Comparison of ENCODE assay signal across 24 cellular contexts in the genomic region with DNA sequence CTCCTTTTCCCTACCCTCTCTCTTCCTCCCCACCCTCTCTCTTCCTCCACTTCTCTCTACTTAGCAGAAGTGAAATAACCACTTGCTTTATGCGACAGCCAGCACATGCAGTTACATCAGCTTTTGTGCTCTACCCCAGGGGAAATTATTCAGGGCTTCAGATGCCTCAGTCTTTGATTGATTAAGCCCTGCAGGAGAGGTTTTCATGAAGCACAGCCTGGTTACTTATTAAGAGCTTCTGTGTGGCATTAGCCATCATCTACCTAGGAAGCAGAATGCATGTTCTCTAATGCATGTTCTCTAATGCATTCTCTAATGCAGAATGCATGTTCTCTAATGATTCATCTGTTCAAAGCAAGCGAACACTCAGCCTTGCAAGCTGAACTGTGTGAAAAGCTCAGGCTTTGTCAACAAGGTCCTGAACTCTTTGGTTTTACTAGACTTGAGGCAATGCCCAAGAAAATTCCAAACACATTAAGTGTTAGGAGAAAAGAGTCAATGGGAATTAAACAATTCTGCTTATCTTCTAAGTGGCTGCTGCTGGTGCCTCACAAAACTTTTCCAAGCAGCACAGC. TPM values are rescaled to one million over a fixed set of nuclear protein-coding genes. Genes with fewer than 3 reads are reported as not detected.
DNase-seq lines count a peak whose midpoint lies in the region; ATAC-seq and TF ChIP-seq lines count a peak whose summit lies in the region.
"Had no signal": no experiment of that assay in that cellular context is flagged by ENCODE, and none has a peak within 500 bp of the region (broad histone marks: within the 10 kb centered on the region; RNA-seq: fewer than 3 reads in every experiment).

No MANE protein-coding gene starts in this region.

- no peak overlapping the region for H2AFZ ChIP-seq in OCI-LY3 (ENCODE audit: low read depth, low read length)
- H2AFZ ChIP-seq in neural cell (ENCODE audit: low read depth, low read length) = peak overlapping the region; percentile 43

- TF ChIP-seq RAD21 in neural cell (conservative IDR thresholded peaks at IDR 0.05) = peak; percentile 32

- peak overlapping the region; percentile 10; the same call in 1 of the 2 replicates for H3K4me2 ChIP-seq in OCI-LY3 (ENCODE audit: low read length)
- peak overlapping the region; percentile 15 for H3K4me2 ChIP-seq in neural cell (ENCODE audit: low read length)
- H3K4me2 ChIP-seq: A549 had no signal

- H3K9ac ChIP-seq in OCI-LY3 (ENCODE audit: low read length) (no peak overlapping the region), endodermal cell (ENCODE audit: extremely low read depth, low read length, poor library complexity, severe bottlenecking) (no peak overlapping the region), neural cell (ENCODE audit: low read length) (peak overlapping the region; percentile 24)

- CTCF ChIA-PET in GM10248 (lab: Yijun Ruan, JAX) = interaction anchor here (0.7 kb wide), 1 partner anchor 16 kb away, joined by 3 read pairs; no protein-coding TSS in a partner anchor

- no peak overlapping the region for H3K27ac ChIP-seq in OCI-LY3 (ENCODE audit: low read length)
- H3K27ac ChIP-seq in endodermal cell (ENCODE audit: low read depth, low read length) = peak overlapping the region; percentile 86
- peak overlapping the region; percentile 71 for H3K27ac ChIP-seq in neural cell (ENCODE audit: low read length)
- no peak overlapping the region for H3K27ac ChIP-seq in body of pancreas
- H3K27ac ChIP-seq: A549 had no signal

- DNase-seq in EH (ENCODE audit: low read depth) (peak; percentile 37), endodermal cell (no peak), GM10248 (ENCODE audit: extremely low spot score) (no peak), body of pancreas (no peak), NCI-H2029 (lab: John Stamatoyannopoulos, UW) (no peak)
- DNase-seq: CD4-positive, alpha-beta T cell; naive thymus-derived CD8-positive, alpha-beta T cell; NCI-H187; NCI-H510A; stimulated activated naive CD4-positive, alpha-beta T cell treated with Interleukin-2 at 50 U/mL for 16 hours; trophoblast cell had no signal

- no peak overlapping the region for H3K27ac Mint-ChIP-seq in endodermal cell
- H3K27ac Mint-ChIP-seq: activated T-helper 1 cell treated with anti-CD3 and anti-CD28 coated beads, Interleukin-12 subunit alpha, Interleukin-12 subunit beta, Interleukin-2, Interleukin-4 antibody, amounts not matched to agents 30 ng/mL and 10 ng/mL and 1 ng/mL, durations not matched to agents 14 hours and 24 hours and 36 hours; CD4-positive, alpha-beta T cell; naive thymus-derived CD8-positive, alpha-beta T cell had no signal

- H3K4me1 Mint-ChIP-seq in endodermal cell = peaks cover 6% of the 10 kb centered on the region
- H3K4me1 Mint-ChIP-seq: naive thymus-derived CD8-positive, alpha-beta T cell had no signal

- 81 to 92% methylated on average over 2 of the region's 2 CpGs for WGBS in endodermal cell (ENCODE audit: insufficient coverage in 1 of 2, insufficient read length in 1 of 2), 2 experiments
- 16 to 18% methylated on average over 2 of the region's 2 CpGs for WGBS in body of pancreas, 2 donors

- no peaks in the 10 kb centered on the region for H4K20me1 ChIP-seq in OCI-LY3 (ENCODE audit: insufficient read depth, low read length)
- H4K20me1 ChIP-seq in neural cell (ENCODE audit: insufficient read depth) = no peaks in the 10 kb centered on the region

- ATAC-seq in HG03521 (IDR thresholded peaks at IDR 0.05; ENCODE audit: unreplicated experiment) (no peak), body of pancreas (no peak)
- ATAC-seq: A549; HCT116; naive thymus-derived CD8-positive, alpha-beta T cell; Right ventricle myocardium inferior had no signal

- no peaks in the 10 kb centered on the region for H3K9me3 Mint-ChIP-seq in endodermal cell
- H3K9me3 Mint-ChIP-seq: activated T-helper 1 cell treated with anti-CD3 and anti-CD28 coated beads, Interleukin-12 subunit alpha, Interleukin-12 subunit beta, Interleukin-2, Interleukin-4 antibody, amounts not matched to agents 30 ng/mL and 10 ng/mL and 1 ng/mL, durations not matched to agents 14 hours and 24 hours and 36 hours; CD4-positive, alpha-beta T cell had no signal

- TF ChIP-seq CTCF in OCI-LY3 (IDR thresholded peaks at IDR 0.05; ENCODE audit: low read depth, low read length) (no peak), endodermal cell (conservative IDR thresholded peaks at IDR 0.05) (no peak), neural cell (IDR thresholded peaks at IDR 0.05; ENCODE audit: poor library complexity, severe bottlenecking) (no peak), GM10248 (IDR thresholded peaks at IDR 0.05; ENCODE audit: control extremely low read depth, extremely low read depth, low read depth, missing control alignments) (no peak), body of pancreas (IDR thresholded peaks at IDR 0.05) (no peak)

- POLR2A ChIA-PET in GM10248 (lab: Yijun Ruan, JAX) = no interaction called here

- H3K9me3 ChIP-seq in OCI-LY3 (ENCODE audit: insufficient read depth, low read length) (no peaks in the 10 kb centered on the region), endodermal cell (ENCODE audit: control insufficient read depth, low read length) (no peaks in the 10 kb centered on the region), neural cell (ENCODE audit: low read length) (no peaks in the 10 kb centered on the region), body of pancreas (no peaks in the 10 kb centered on the region)
- H3K9me3 ChIP-seq: A549 had no signal

- no peaks in the 10 kb centered on the region for H3K27me3 Mint-ChIP-seq in endodermal cell (ENCODE audit: insufficient read depth)
- H3K27me3 Mint-ChIP-seq: CD4-positive, alpha-beta T cell had no signal

- peaks cover 10% of the 10 kb centered on the region for H3K4me1 ChIP-seq in OCI-LY3 (ENCODE audit: low read length)
- H3K4me1 ChIP-seq in endodermal cell (ENCODE audit: control insufficient read depth, insufficient read depth, low read length) = no peaks in the 10 kb centered on the region
- H3K4me1 ChIP-seq in body of pancreas = no peaks in the 10 kb centered on the region
- H3K4me1 ChIP-seq: A549 had no signal

- intact Hi-C loops in body of pancreas (cut with DNase I) = no loop called here

- no peaks in the 10 kb centered on the region for H3K27me3 ChIP-seq in OCI-LY3 (ENCODE audit: low read depth, low read length)
- no peaks in the 10 kb centered on the region for H3K27me3 ChIP-seq in endodermal cell (ENCODE audit: control insufficient read depth, insufficient read depth, low read length, poor library complexity, severe bottlenecking)
- no peaks in the 10 kb centered on the region for H3K27me3 ChIP-seq in neural cell (ENCODE audit: insufficient read depth, low read depth, low read length)
- no peaks in the 10 kb centered on the region for H3K27me3 ChIP-seq in body of pancreas

- H3K36me3 Mint-ChIP-seq in endodermal cell (ENCODE audit: low read depth) = no peaks in the 10 kb centered on the region
- H3K36me3 Mint-ChIP-seq: naive thymus-derived CD8-positive, alpha-beta T cell had no signal

- no peak overlapping the region for H3K4me3 Mint-ChIP-seq in endodermal cell
- H3K4me3 Mint-ChIP-seq: activated T-helper 1 cell treated with anti-CD3 and anti-CD28 coated beads, Interleukin-12 subunit alpha, Interleukin-12 subunit beta, Interleukin-2, Interleukin-4 antibody, amounts not matched to agents 30 ng/mL and 10 ng/mL and 1 ng/mL, durations not matched to agents 14 hours and 24 hours and 36 hours; CD4-positive, alpha-beta T cell; naive thymus-derived CD8-positive, alpha-beta T cell had no signal

- no peaks in the 10 kb centered on the region for H3K79me2 ChIP-seq in OCI-LY3 (ENCODE audit: low read length)
- H3K79me2 ChIP-seq in neural cell (replicated peaks; ENCODE audit: insufficient read depth, low read length) = no peaks in the 10 kb centered on the region

- H3K9me2 ChIP-seq in neural cell (ENCODE audit: insufficient read depth, low read length) = no peaks in the 10 kb centered on the region

- peak; percentile 76 for TF ChIP-seq EP300 in neural cell (conservative IDR thresholded peaks at IDR 0.05; ENCODE audit: poor library complexity, severe bottlenecking)

- peaks cover 6% of the 10 kb centered on the region for H3F3A ChIP-seq in neural cell (ENCODE audit: insufficient read depth, low read length, poor library complexity, severe bottlenecking)

- H3K4me3 ChIP-seq in OCI-LY3 (ENCODE audit: low read length) = no peak overlapping the region
- H3K4me3 ChIP-seq in endodermal cell (ENCODE audit: low read length) = no peak overlapping the region
- peak overlapping the region; percentile 32 for H3K4me3 ChIP-seq in neural cell (ENCODE audit: low read length)
- H3K4me3 ChIP-seq in body of pancreas = no peak overlapping the region
- H3K4me3 ChIP-seq: A549, lung had no signal

- TF ChIP-seq POLR2A in body of pancreas (IDR thresholded peaks at IDR 0.05) = no peak

- H3K36me3 ChIP-seq in OCI-LY3 (replicated peaks; ENCODE audit: low read depth, low read length) (no peaks in the 10 kb centered on the region), endodermal cell (ENCODE audit: control insufficient read depth, insufficient read depth, low read length) (no peaks in the 10 kb centered on the region), neural cell (ENCODE audit: insufficient read depth, low read length) (no peaks in the 10 kb centered on the region), body of pancreas (replicated peaks in 1 of 2; ENCODE audit: insufficient read depth in 1 of 2, low read depth in 2 of 2) (no peaks in the 10 kb centered on the region)

TF ChIP-seq in neural cell, 6 proteins besides CTCF, POLR2A, EP300 and RAD21 (continues in another document):
- TF ChIP-seq POLR2AphosphoS5 (IDR thresholded peaks at IDR 0.05) (peak; percentile 45), MXI1 (conservative IDR thresholded peaks at IDR 0.05; ENCODE audit: poor library complexity, severe bottlenecking) (no peak), TAF1 (IDR thresholded peaks at IDR 0.05; ENCODE audit: low read depth) (no peak), EZH2 (IDR thresholded peaks at IDR 0.05; ENCODE audit: borderline replicate concordance, insufficient read depth, low read length, poor library complexity, severe bottlenecking) (no peak), SMC3 (conservative IDR thresholded peaks at IDR 0.05; ENCODE audit: poor library complexity) (peak; percentile 20)

RNA-seq across cellular contexts. Expression of a gene that starts 56.1 kb away (rescaled TPM):
- total RNA-seq in endodermal cell (not detected), body of pancreas (not detected)
- 0.11 TPM for polyA plus RNA-seq in endodermal cell (2013, experiment 1 of 2)
- polyA plus RNA-seq in endodermal cell (2013, experiment 2 of 2) = 0.17 TPM
- not detected in 2 replicates for polyA plus RNA-seq in neural cell
- polyA minus RNA-seq in neural cell = 0.49 TPM in 1 of 2 replicates, not detected in the other
- total RNA-seq: activated CD8-positive, alpha-beta memory T cell treated with anti-CD3 and anti-CD28 coated beads for 36 hours; activated T-helper 1 cell treated with anti-CD3 and anti-CD28 coated beads, Interleukin-12 subunit alpha, Interleukin-12 subunit beta, Interleukin-2, Interleukin-4 antibody, amounts not matched to agents 30 ng/mL and 10 ng/mL and 1 ng/mL, durations not matched to agents 14 hours and 24 hours and 36 hours; CD4-positive, alpha-beta T cell; chondrocyte; MCF 10A; naive thymus-derived CD8-positive, alpha-beta T cell; pulmonary artery endothelial cell; T-helper 1 cell treated with Interleukin-12 subunit alpha and Interleukin-12 subunit beta and Interleukin-4 antibody, amounts not matched to agents 30 ng/mL and 1 ng/mL, for 36 hours had no signal
- polyA plus RNA-seq: A549; naive thymus-derived CD8-positive, alpha-beta T cell had no signal

Comparison
In these comparisons a context has a peak if more than half of its experiments do, and no peak if none do; other contexts are left out.
1. H3K27ac ChIP-seq: peak in endodermal cell (single experiment) and neural cell (single experiment); none in OCI-LY3 (single experiment) and body of pancreas (0 of 4).